Comparison of ENCODE assay signal across 1 cellular context in genomic region chr3:150740733-150741496, GRCh38.
A peak's percentile ranks its signal among the peaks of the same experiment; 100 is the strongest.
TF ChIP-seq lines count a peak whose summit lies in the region.

No MANE protein-coding gene starts in this region.

TF ChIP-seq in HepG2, 621 proteins besides CTCF, POLR2A, EP300 and RAD21 (continued from another document and continues in another):
- TF ChIP-seq, protein P1, sequence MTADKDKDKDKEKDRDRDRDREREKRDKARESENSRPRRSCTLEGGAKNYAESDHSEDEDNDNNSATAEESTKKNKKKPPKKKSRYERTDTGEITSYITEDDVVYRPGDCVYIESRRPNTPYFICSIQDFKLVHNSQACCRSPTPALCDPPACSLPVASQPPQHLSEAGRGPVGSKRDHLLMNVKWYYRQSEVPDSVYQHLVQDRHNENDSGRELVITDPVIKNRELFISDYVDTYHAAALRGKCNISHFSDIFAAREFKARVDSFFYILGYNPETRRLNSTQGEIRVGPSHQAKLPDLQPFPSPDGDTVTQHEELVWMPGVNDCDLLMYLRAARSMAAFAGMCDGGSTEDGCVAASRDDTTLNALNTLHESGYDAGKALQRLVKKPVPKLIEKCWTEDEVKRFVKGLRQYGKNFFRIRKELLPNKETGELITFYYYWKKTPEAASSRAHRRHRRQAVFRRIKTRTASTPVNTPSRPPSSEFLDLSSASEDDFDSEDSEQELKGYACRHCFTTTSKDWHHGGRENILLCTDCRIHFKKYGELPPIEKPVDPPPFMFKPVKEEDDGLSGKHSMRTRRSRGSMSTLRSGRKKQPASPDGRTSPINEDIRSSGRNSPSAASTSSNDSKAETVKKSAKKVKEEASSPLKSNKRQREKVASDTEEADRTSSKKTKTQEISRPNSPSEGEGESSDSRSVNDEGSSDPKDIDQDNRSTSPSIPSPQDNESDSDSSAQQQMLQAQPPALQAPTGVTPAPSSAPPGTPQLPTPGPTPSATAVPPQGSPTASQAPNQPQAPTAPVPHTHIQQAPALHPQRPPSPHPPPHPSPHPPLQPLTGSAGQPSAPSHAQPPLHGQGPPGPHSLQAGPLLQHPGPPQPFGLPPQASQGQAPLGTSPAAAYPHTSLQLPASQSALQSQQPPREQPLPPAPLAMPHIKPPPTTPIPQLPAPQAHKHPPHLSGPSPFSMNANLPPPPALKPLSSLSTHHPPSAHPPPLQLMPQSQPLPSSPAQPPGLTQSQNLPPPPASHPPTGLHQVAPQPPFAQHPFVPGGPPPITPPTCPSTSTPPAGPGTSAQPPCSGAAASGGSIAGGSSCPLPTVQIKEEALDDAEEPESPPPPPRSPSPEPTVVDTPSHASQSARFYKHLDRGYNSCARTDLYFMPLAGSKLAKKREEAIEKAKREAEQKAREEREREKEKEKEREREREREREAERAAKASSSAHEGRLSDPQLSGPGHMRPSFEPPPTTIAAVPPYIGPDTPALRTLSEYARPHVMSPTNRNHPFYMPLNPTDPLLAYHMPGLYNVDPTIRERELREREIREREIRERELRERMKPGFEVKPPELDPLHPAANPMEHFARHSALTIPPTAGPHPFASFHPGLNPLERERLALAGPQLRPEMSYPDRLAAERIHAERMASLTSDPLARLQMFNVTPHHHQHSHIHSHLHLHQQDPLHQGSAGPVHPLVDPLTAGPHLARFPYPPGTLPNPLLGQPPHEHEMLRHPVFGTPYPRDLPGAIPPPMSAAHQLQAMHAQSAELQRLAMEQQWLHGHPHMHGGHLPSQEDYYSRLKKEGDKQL (CRISPR knock-in tag; IDR thresholded peaks at IDR 0.05; ENCODE audit: low read depth), result peak; percentile 18; the same call in 1 of the 2 replicates
- no peak for TF ChIP-seq GPN1 (CRISPR knock-in tag; IDR thresholded peaks at IDR 0.05; ENCODE audit: borderline replicate concordance)
- 0 out of 2 replicates have a peak, but pooled peaks have one; percentile 51 for TF ChIP-seq ZBTB39 (CRISPR knock-in tag; IDR thresholded peaks at IDR 0.05)
- TF ChIP-seq, protein P2, sequence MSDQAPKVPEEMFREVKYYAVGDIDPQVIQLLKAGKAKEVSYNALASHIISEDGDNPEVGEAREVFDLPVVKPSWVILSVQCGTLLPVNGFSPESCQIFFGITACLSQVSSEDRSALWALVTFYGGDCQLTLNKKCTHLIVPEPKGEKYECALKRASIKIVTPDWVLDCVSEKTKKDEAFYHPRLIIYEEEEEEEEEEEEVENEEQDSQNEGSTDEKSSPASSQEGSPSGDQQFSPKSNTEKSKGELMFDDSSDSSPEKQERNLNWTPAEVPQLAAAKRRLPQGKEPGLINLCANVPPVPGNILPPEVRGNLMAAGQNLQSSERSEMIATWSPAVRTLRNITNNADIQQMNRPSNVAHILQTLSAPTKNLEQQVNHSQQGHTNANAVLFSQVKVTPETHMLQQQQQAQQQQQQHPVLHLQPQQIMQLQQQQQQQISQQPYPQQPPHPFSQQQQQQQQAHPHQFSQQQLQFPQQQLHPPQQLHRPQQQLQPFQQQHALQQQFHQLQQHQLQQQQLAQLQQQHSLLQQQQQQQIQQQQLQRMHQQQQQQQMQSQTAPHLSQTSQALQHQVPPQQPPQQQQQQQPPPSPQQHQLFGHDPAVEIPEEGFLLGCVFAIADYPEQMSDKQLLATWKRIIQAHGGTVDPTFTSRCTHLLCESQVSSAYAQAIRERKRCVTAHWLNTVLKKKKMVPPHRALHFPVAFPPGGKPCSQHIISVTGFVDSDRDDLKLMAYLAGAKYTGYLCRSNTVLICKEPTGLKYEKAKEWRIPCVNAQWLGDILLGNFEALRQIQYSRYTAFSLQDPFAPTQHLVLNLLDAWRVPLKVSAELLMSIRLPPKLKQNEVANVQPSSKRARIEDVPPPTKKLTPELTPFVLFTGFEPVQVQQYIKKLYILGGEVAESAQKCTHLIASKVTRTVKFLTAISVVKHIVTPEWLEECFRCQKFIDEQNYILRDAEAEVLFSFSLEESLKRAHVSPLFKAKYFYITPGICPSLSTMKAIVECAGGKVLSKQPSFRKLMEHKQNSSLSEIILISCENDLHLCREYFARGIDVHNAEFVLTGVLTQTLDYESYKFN (CRISPR knock-in tag; conservative IDR thresholded peaks at IDR 0.05), result peak; percentile 84
- no peak; the same call in 1 of the 2 replicates for TF ChIP-seq TAF1 (CRISPR knock-in tag; IDR thresholded peaks at IDR 0.05)
- TF ChIP-seq CHD4 (IDR thresholded peaks at IDR 0.05; ENCODE audit: borderline replicate concordance, low read length), result no peak; the same call in 1 of the 2 replicates
- peak; percentile 71; the same call in 1 of the 2 replicates for TF ChIP-seq ZNF710 (CRISPR knock-in tag; IDR thresholded peaks at IDR 0.05; ENCODE audit: borderline replicate concordance)
- TF ChIP-seq ISL2 (CRISPR knock-in tag; IDR thresholded peaks at IDR 0.05), result peak; percentile 81; the same call in 1 of the 2 replicates
- no peak for TF ChIP-seq TRAFD1 (CRISPR knock-in tag; IDR thresholded peaks at IDR 0.05; ENCODE audit: borderline replicate concordance)
- TF ChIP-seq SMAD1 (CRISPR knock-in tag; IDR thresholded peaks at IDR 0.05; ENCODE audit: borderline replicate concordance, low read depth), result no peak
- TF ChIP-seq RBAK (CRISPR knock-in tag; IDR thresholded peaks at IDR 0.05), result no peak
- no peak for TF ChIP-seq MEIS1 (CRISPR knock-in tag; IDR thresholded peaks at IDR 0.05; ENCODE audit: borderline replicate concordance)
- no peak for TF ChIP-seq ZEB1 (IDR thresholded peaks at IDR 0.05; ENCODE audit: insufficient replicate concordance, low read depth)
- peak; percentile 96 for TF ChIP-seq POGZ (CRISPR knock-in tag; IDR thresholded peaks at IDR 0.05)
- TF ChIP-seq BHLHE40 (IDR thresholded peaks at IDR 0.05; ENCODE audit: low read length), result peak; percentile 71
- no peak for TF ChIP-seq JUN (CRISPR knock-in tag; IDR thresholded peaks at IDR 0.05)
- no peak for TF ChIP-seq ZSCAN22 (CRISPR knock-in tag; IDR thresholded peaks at IDR 0.05)
- TF ChIP-seq, protein P3, sequence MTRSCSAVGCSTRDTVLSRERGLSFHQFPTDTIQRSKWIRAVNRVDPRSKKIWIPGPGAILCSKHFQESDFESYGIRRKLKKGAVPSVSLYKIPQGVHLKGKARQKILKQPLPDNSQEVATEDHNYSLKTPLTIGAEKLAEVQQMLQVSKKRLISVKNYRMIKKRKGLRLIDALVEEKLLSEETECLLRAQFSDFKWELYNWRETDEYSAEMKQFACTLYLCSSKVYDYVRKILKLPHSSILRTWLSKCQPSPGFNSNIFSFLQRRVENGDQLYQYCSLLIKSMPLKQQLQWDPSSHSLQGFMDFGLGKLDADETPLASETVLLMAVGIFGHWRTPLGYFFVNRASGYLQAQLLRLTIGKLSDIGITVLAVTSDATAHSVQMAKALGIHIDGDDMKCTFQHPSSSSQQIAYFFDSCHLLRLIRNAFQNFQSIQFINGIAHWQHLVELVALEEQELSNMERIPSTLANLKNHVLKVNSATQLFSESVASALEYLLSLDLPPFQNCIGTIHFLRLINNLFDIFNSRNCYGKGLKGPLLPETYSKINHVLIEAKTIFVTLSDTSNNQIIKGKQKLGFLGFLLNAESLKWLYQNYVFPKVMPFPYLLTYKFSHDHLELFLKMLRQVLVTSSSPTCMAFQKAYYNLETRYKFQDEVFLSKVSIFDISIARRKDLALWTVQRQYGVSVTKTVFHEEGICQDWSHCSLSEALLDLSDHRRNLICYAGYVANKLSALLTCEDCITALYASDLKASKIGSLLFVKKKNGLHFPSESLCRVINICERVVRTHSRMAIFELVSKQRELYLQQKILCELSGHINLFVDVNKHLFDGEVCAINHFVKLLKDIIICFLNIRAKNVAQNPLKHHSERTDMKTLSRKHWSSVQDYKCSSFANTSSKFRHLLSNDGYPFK (CRISPR knock-in tag; IDR thresholded peaks at IDR 0.05; ENCODE audit: borderline replicate concordance), result no peak
- no peak for TF ChIP-seq ZNF839 (CRISPR knock-in tag; IDR thresholded peaks at IDR 0.05; ENCODE audit: borderline replicate concordance)
- TF ChIP-seq ZNF564 (CRISPR knock-in tag; IDR thresholded peaks at IDR 0.05), result no peak
- TF ChIP-seq MXI1 (IDR thresholded peaks at IDR 0.05; ENCODE audit: borderline replicate concordance, low read depth, low read length), result peak; percentile 76; the same call in 1 of the 3 replicates
- 0 out of 2 replicates have a peak, but pooled peaks have one; percentile 45 for TF ChIP-seq ZNF792 (CRISPR knock-in tag; IDR thresholded peaks at IDR 0.05)
- TF ChIP-seq MLLT10 (CRISPR knock-in tag; IDR thresholded peaks at IDR 0.05), result no peak
- no peak for TF ChIP-seq HNRNPLL (IDR thresholded peaks at IDR 0.05; ENCODE audit: low read depth, low read length, poor library complexity, severe bottlenecking)
- TF ChIP-seq BRCA1 (CRISPR knock-in tag; IDR thresholded peaks at IDR 0.05), result no peak
- TF ChIP-seq ETV5 (CRISPR knock-in tag; IDR thresholded peaks at IDR 0.05; ENCODE audit: borderline replicate concordance), result peak; percentile 46; the same call in 1 of the 2 replicates
- TF ChIP-seq, protein P4, sequence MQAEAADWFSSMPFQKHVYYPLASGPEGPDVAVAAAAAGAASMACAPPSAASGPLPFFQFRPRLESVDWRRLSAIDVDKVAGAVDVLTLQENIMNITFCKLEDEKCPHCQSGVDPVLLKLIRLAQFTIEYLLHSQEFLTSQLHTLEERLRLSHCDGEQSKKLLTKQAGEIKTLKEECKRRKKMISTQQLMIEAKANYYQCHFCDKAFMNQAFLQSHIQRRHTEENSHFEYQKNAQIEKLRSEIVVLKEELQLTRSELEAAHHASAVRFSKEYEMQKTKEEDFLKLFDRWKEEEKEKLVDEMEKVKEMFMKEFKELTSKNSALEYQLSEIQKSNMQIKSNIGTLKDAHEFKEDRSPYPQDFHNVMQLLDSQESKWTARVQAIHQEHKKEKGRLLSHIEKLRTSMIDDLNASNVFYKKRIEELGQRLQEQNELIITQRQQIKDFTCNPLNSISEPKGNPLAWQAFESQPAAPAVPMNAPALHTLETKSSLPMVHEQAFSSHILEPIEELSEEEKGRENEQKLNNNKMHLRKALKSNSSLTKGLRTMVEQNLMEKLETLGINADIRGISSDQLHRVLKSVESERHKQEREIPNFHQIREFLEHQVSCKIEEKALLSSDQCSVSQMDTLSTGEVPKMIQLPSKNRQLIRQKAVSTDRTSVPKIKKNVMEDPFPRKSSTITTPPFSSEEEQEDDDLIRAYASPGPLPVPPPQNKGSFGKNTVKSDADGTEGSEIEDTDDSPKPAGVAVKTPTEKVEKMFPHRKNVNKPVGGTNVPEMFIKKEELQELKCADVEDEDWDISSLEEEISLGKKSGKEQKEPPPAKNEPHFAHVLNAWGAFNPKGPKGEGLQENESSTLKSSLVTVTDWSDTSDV (CRISPR knock-in tag; IDR thresholded peaks at IDR 0.05), result no peak
- 0 out of 2 replicates have a peak, but pooled peaks have one; percentile 11 for TF ChIP-seq ZNF761 (CRISPR knock-in tag; conservative IDR thresholded peaks at IDR 0.05)
- TF ChIP-seq ZNF20 (CRISPR knock-in tag; IDR thresholded peaks at IDR 0.05), result no peak
- no peak for TF ChIP-seq ELK4 (CRISPR knock-in tag; IDR thresholded peaks at IDR 0.05; ENCODE audit: borderline replicate concordance)
- TF ChIP-seq NR2C2 (CRISPR knock-in tag; IDR thresholded peaks at IDR 0.05; ENCODE audit: borderline replicate concordance), result peak; percentile 36; the same call in 1 of the 2 replicates
- no peak for TF ChIP-seq ZNF616 (CRISPR knock-in tag; IDR thresholded peaks at IDR 0.05; ENCODE audit: low read depth)
